1 cellular context compared by ENCODE assay signal in genomic region chr11:821513-822371, GRCh38.
TF ChIP-seq lines count a peak whose summit lies in the region.

No MANE protein-coding gene starts in this region.

TF ChIP-seq in HCT116, 20 proteins besides CTCF, POLR2A, EP300 and RAD21 (continued from another document):
- TF ChIP-seq ZBTB33 (IDR thresholded peaks at IDR 0.05; ENCODE audit: extremely low read depth, insufficient replicate concordance, low read length): no peak
- TF ChIP-seq FOSL1 (IDR thresholded peaks at IDR 0.05; ENCODE audit: low read depth): no peak
